ENCODE assay signal across 2 cellular contexts in genomic region chr16:8563944-8564540, GRCh38.
TF ChIP-seq lines count a peak whose summit lies in the region.

No MANE protein-coding gene starts in this region.

TF ChIP-seq in HCT116, 20 proteins besides CTCF, POLR2A, EP300 and RAD21:
- TF ChIP-seq FOSL1 (IDR thresholded peaks at IDR 0.05; ENCODE audit: low read depth): 0 out of 2 replicates have a peak, but pooled peaks have one; percentile 23

TF ChIP-seq in K562, 482 proteins besides CTCF, POLR2A, EP300 and RAD21:
- 0 out of 4 replicates have a peak, but pooled peaks of 1 of the 2 experiments have one; percentile 40 for TF ChIP-seq TRIM24 (IDR thresholded peaks at IDR 0.05)
- TF ChIP-seq ZNF24 (IDR thresholded peaks at IDR 0.05): peak; percentile 92; the same call in 1 of the 2 replicates
